8 cellular contexts compared by ENCODE assay signal in the genomic region with DNA sequence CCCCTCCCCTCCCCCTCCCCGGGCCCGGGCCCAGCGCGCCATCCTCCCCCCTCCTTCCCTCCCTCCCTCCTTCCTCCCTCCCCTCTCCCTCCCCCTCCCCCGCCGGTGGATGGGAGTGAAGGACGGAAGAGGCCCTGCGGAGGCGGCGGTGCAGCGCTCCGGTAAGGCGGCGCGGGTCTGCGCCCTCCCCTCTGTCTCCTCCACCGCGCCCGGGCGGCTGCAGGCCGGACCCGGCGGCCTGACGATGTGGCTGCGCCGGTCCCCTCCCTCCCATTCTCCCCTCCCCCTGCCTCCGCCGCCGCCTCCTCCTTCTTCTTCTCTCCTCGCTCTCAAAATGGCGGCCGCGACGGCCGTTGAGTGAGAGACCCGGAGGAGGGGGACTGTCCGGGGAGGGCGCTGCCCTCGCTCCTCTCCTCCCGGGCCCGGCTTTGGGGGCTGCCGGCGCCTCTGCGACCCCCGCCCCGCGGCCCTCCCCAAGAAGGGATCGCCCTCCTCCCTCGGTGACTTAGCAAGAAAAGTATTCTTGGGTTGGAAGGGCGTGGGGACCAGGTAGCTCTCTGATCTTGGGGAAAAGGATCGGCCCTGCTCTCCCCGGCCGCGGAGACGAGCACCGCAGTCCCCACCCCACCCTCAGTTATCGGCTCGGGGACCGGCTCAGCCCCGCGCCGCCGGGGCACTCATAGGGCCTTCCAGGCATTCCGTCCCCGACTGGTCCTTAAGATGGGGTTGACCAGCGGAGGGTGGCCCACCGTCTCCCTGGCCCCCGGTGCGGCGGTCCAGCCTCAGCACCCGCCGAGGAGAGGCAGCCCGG. TPM values are rescaled to one million over a fixed set of nuclear protein-coding genes. Genes with fewer than 3 reads are reported as not detected.
DNase-seq lines count a peak whose midpoint lies in the region; ATAC-seq lines count a peak whose summit lies in the region.

No MANE protein-coding gene starts in this region.

- peak overlapping the region; percentile 26 for H3K27ac Mint-ChIP-seq in activated T-helper 2 cell treated with anti-CD3 and anti-CD28 coated beads, Interferon-gamma antibody, Interleukin-2, Interleukin-4, amounts not matched to agents 10 μg/mL and 5 μg/mL and 100 μg/mL, durations not matched to agents 14 hours and 24 hours and 36 hours
- H3K27ac Mint-ChIP-seq in natural killer cell treated with Interleukin-12 subunit alpha and Interleukin-12 subunit beta and Interleukin-15 and Interleukin-18, amount 100 ng/mL, for 72 hours = peak overlapping the region; percentile 85 to 92

- H3K36me3 Mint-ChIP-seq in activated T-helper 2 cell treated with anti-CD3 and anti-CD28 coated beads, Interferon-gamma antibody, Interleukin-2, Interleukin-4, amounts not matched to agents 10 μg/mL and 5 μg/mL and 100 μg/mL, durations not matched to agents 14 hours and 24 hours and 36 hours (ENCODE audit: low read depth) = peaks cover 24% of the 10 kb centered on the region
- H3K36me3 Mint-ChIP-seq in natural killer cell treated with Interleukin-12 subunit alpha and Interleukin-12 subunit beta and Interleukin-15 and Interleukin-18, amount 100 ng/mL, for 72 hours = peaks cover 6% of the 10 kb centered on the region

- H3K4me1 Mint-ChIP-seq in activated T-helper 2 cell treated with anti-CD3 and anti-CD28 coated beads, Interferon-gamma antibody, Interleukin-2, Interleukin-4, amounts not matched to agents 10 μg/mL and 5 μg/mL and 100 μg/mL, durations not matched to agents 14 hours and 24 hours and 36 hours (ENCODE audit: low read depth) = peaks cover 32% of the 10 kb centered on the region
- H3K4me1 Mint-ChIP-seq in natural killer cell treated with Interleukin-12 subunit alpha and Interleukin-12 subunit beta and Interleukin-15 and Interleukin-18, amount 100 ng/mL, for 72 hours (ENCODE audit: low read depth in 2 of 2) = peaks cover 23 to 33% of the 10 kb centered on the region in 2 donors

- H3K27me3 Mint-ChIP-seq in activated T-helper 2 cell treated with anti-CD3 and anti-CD28 coated beads, Interferon-gamma antibody, Interleukin-2, Interleukin-4, amounts not matched to agents 10 μg/mL and 5 μg/mL and 100 μg/mL, durations not matched to agents 14 hours and 24 hours and 36 hours (ENCODE audit: low read depth) = no peaks in the 10 kb centered on the region
- H3K27me3 Mint-ChIP-seq in natural killer cell treated with Interleukin-12 subunit alpha and Interleukin-12 subunit beta and Interleukin-15 and Interleukin-18, amount 100 ng/mL, for 72 hours = no peaks in the 10 kb centered on the region

- intact Hi-C loops in activated T-helper 2 cell treated with anti-CD3 and anti-CD28 coated beads, Interferon-gamma antibody, Interleukin-2, Interleukin-4, amounts not matched to agents 10 μg/mL and 5 μg/mL and 100 μg/mL, durations not matched to agents 14 hours and 24 hours and 36 hours (cut with micrococcal nuclease) = loop anchor here (2.0 to 5.0 kb wide), 3 partner anchors 83 to 192 kb away; a partner anchor contains a TSS

- DNase-seq in COLO668 (lab: John Stamatoyannopoulos, UW; ENCODE audit: unreplicated experiment) (peak; percentile 86), HT-29 (ENCODE audit: low spot score) (peak; percentile 61), RKO (ENCODE audit: low spot score) (peak; percentile 66), fibroblast of peridontal ligament (ENCODE audit: extremely low read depth) (peak; percentile 61)
- DNase-seq in activated T-helper 2 cell treated with anti-CD3 and anti-CD28 coated beads, Interferon-gamma antibody, Interleukin-2, Interleukin-4, amounts not matched to agents 10 μg/mL and 5 μg/mL and 100 μg/mL, durations not matched to agents 14 hours and 24 hours and 36 hours (ENCODE audit: low spot score) = peak; percentile 77
- peak; percentile 86 for DNase-seq in natural killer cell treated with Interleukin-12 subunit alpha and Interleukin-12 subunit beta and Interleukin-15 and Interleukin-18, amount 100 ng/mL, for 72 hours (ENCODE audit: low spot score)
- DNase-seq in stimulated activated naive CD8-positive, alpha-beta T cell treated with anti-CD3 and anti-CD28 coated beads, Interleukin-15, Interleukin-2, amounts not matched to agents 100 U/mL and 50 U/mL, for 24 hours = peak; percentile 86

- H3K4me3 Mint-ChIP-seq in activated T-helper 2 cell treated with anti-CD3 and anti-CD28 coated beads, Interferon-gamma antibody, Interleukin-2, Interleukin-4, amounts not matched to agents 10 μg/mL and 5 μg/mL and 100 μg/mL, durations not matched to agents 14 hours and 24 hours and 36 hours (ENCODE audit: low read depth) = peak overlapping the region; percentile 94
- H3K4me3 Mint-ChIP-seq in natural killer cell treated with Interleukin-12 subunit alpha and Interleukin-12 subunit beta and Interleukin-15 and Interleukin-18, amount 100 ng/mL, for 72 hours = peak overlapping the region; percentile 94

- no peaks in the 10 kb centered on the region for H3K9me3 Mint-ChIP-seq in activated T-helper 2 cell treated with anti-CD3 and anti-CD28 coated beads, Interferon-gamma antibody, Interleukin-2, Interleukin-4, amounts not matched to agents 10 μg/mL and 5 μg/mL and 100 μg/mL, durations not matched to agents 14 hours and 24 hours and 36 hours
- H3K9me3 Mint-ChIP-seq in natural killer cell treated with Interleukin-12 subunit alpha and Interleukin-12 subunit beta and Interleukin-15 and Interleukin-18, amount 100 ng/mL, for 72 hours = no peaks in the 10 kb centered on the region

- ATAC-seq in GM21360 (IDR thresholded peaks at IDR 0.05; ENCODE audit: unreplicated experiment) = peak; percentile 32
- peak; percentile 80 to 85 for ATAC-seq in natural killer cell treated with Interleukin-12 subunit alpha and Interleukin-12 subunit beta and Interleukin-15 and Interleukin-18, amount 100 ng/mL, for 72 hours
- ATAC-seq in stimulated activated naive CD8-positive, alpha-beta T cell treated with anti-CD3 and anti-CD28 coated beads, Interleukin-15, Interleukin-2, amounts not matched to agents 100 U/mL and 50 U/mL, for 24 hours = peak; percentile 63

RNA-seq across cellular contexts. Expression of a gene that starts 0.6 kb away (rescaled TPM):
- 31.6 TPM in 2 replicates for total RNA-seq in HT-29 (2014; rRNA removed; shearing (Covaris generic))
- total RNA-seq in activated T-helper 2 cell treated with anti-CD3 and anti-CD28 coated beads, Interferon-gamma antibody, Interleukin-2, Interleukin-4, amounts not matched to agents 10 μg/mL and 5 μg/mL and 100 μg/mL, durations not matched to agents 14 hours and 24 hours and 36 hours = 151 and 153 TPM in 2 replicates
- total RNA-seq in natural killer cell treated with Interleukin-12 subunit alpha and Interleukin-12 subunit beta and Interleukin-15 and Interleukin-18, amount 100 ng/mL, for 72 hours = 100 to 1,000 TPM; 192 to 217 TPM

Comparison
In these comparisons a context has a peak if more than half of its experiments do, and no peak if none do; other contexts are left out.
1. Peak in every context shown above with its lines: DNase-seq and ATAC-seq.
2. ATAC-seq: peak in every context shown above with its lines; median percentile 82 in natural killer cell treated with Interleukin-12 subunit alpha and Interleukin-12 subunit beta and Interleukin-15 and Interleukin-18, amount 100 ng/mL, for 72 hours; 63 in stimulated activated naive CD8-positive, alpha-beta T cell treated with anti-CD3 and anti-CD28 coated beads, Interleukin-15, Interleukin-2, amounts not matched to agents 100 U/mL and 50 U/mL, for 24 hours; 32 in GM21360.